Comparison of ENCODE assay signal across 8 cellular contexts in the genomic region with DNA sequence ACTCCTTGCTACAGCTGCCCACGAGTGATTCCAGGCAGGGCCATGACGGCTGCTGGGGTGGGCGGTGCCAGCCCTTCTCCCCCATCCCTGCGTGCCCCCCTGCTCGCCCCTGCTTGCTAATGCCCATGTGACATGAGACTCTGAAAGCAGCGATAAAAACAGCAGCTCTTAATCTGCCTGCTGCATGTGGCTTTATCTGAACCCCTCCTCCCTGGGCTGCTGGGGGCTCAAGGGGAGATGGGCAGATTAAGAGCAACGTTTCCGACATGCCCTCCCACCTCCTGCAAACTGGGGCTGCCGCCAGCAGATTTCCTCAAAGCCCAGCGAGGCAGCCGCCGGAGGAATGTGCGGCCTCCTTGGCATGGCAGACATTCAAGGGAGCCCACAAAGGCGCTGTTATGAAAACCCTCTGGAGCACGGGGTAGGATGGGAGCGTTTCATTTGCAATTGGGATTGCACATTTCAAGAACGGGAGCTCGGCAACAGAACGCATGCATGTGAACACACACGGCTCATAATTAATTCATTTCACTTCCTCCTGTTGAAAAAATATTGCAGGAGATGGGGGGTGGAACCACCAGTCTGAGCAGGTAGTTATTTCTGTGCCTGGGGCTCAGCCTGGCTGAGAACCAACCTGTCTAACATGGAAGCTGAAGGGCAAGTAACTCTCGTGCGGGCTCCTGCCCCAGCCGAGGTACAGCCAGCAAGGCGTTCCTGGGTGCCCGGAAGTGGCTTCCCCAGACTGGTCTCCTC.
DNase-seq lines count a peak whose midpoint lies in the region; ATAC-seq, FAIRE-seq and TF ChIP-seq lines count a peak whose summit lies in the region.

No MANE protein-coding gene starts in this region.

- 33% methylated on average over 25 of the region's 25 CpGs for WGBS in smooth muscle cell (ENCODE audit: low lambda C conversion rate)

- intact Hi-C loops in ascending aorta (cut with DNase I): no loop called here

- H3F3A ChIP-seq in Loucy (ENCODE audit: low read depth) (no peaks in the 10 kb centered on the region), smooth muscle cell (ENCODE audit: low read depth) (no peaks in the 10 kb centered on the region)

- ATAC-seq in HG03045 (IDR thresholded peaks at IDR 0.05; ENCODE audit: unreplicated experiment): no peak

- H3K4me1 Mint-ChIP-seq in astrocyte (ENCODE audit: low read depth, unreplicated experiment) (peaks cover 8% of the 10 kb centered on the region), immature natural killer cell (peaks cover 13 to 16% of the 10 kb centered on the region in 2 donors)

- H3K9me3 ChIP-seq in Loucy (ENCODE audit: insufficient read depth, low read depth, low read length) (no peaks in the 10 kb centered on the region), astrocyte (ENCODE audit: insufficient read depth, low read depth, low read length) (no peaks in the 10 kb centered on the region), smooth muscle cell (replicated peaks; ENCODE audit: low read depth) (no peaks in the 10 kb centered on the region), ascending aorta (no peaks in the 10 kb centered on the region)

- FAIRE-seq in astrocyte (lab: Jason Lieb, UNC): no peak

- no peak overlapping the region for H3K27ac Mint-ChIP-seq in astrocyte (ENCODE audit: unreplicated experiment)
- H3K27ac Mint-ChIP-seq in immature natural killer cell: no peak overlapping the region

- H3K4me3 ChIP-seq in Loucy (ENCODE audit: low read length, poor library complexity, severe bottlenecking) (peak overlapping the region; percentile 74), astrocyte (ENCODE audit: insufficient read depth, low read depth, low read length) (peak overlapping the region; percentile 20), smooth muscle cell (peak overlapping the region; percentile 23), ascending aorta (peak overlapping the region in 1 of 2 donors; percentile 29)

- 0 out of 2 replicates have a peak, but pooled peaks cover 8% of the 10 kb centered on the region for H3K79me2 ChIP-seq in Loucy (ENCODE audit: insufficient read depth, low read length)
- H3K79me2 ChIP-seq in astrocyte (ENCODE audit: insufficient read depth, low read length): no peaks in the 10 kb centered on the region
- no peaks in the 10 kb centered on the region for H3K79me2 ChIP-seq in smooth muscle cell (ENCODE audit: low read depth)

- H3K9me3 Mint-ChIP-seq in astrocyte (ENCODE audit: unreplicated experiment) (no peaks in the 10 kb centered on the region), immature natural killer cell (no peaks in the 10 kb centered on the region)

- H3K4me2 ChIP-seq in Loucy (ENCODE audit: low read depth, low read length, poor library complexity, severe bottlenecking): peak overlapping the region; percentile 80
- peak overlapping the region; percentile 79 for H3K4me2 ChIP-seq in astrocyte (ENCODE audit: low read length)
- peak overlapping the region; percentile 79 for H3K4me2 ChIP-seq in smooth muscle cell

- H3K9ac ChIP-seq in Loucy (ENCODE audit: low read depth, low read length, poor library complexity, severe bottlenecking): peak overlapping the region; percentile 85
- H3K9ac ChIP-seq in astrocyte (ENCODE audit: low read length): no peak overlapping the region
- no peak overlapping the region for H3K9ac ChIP-seq in smooth muscle cell (ENCODE audit: low read depth)

- H3K36me3 ChIP-seq in Loucy (ENCODE audit: insufficient read depth, low read length) (no peaks in the 10 kb centered on the region), astrocyte (ENCODE audit: insufficient read depth, low read length) (no peaks in the 10 kb centered on the region), smooth muscle cell (ENCODE audit: low read depth) (no peaks in the 10 kb centered on the region), ascending aorta (no peaks in the 10 kb centered on the region)

- H4K20me1 ChIP-seq in Loucy (ENCODE audit: insufficient read depth, low read length, poor library complexity, severe bottlenecking) (no peaks in the 10 kb centered on the region), astrocyte (ENCODE audit: insufficient read depth, low read length) (peaks cover 3% of the 10 kb centered on the region), smooth muscle cell (ENCODE audit: low read depth) (no peaks in the 10 kb centered on the region)

- TF ChIP-seq CTCF in Loucy (conservative IDR thresholded peaks at IDR 0.05; ENCODE audit: low read length) (no peak), astrocyte (IDR thresholded peaks at IDR 0.05; ENCODE audit: insufficient read depth, low read depth, low read length) (no peak), smooth muscle cell (IDR thresholded peaks at IDR 0.05; ENCODE audit: borderline replicate concordance, insufficient read depth, poor library complexity, severe bottlenecking) (no peak), ascending aorta (IDR thresholded peaks at IDR 0.05) (no peak)

- H3K4me3 Mint-ChIP-seq in astrocyte (ENCODE audit: unreplicated experiment) (no peak overlapping the region), immature natural killer cell (peak overlapping the region; percentile 74 to 86 (median 80))

- no peak overlapping the region for H3K27ac ChIP-seq in astrocyte (ENCODE audit: low read depth, low read length)
- H3K27ac ChIP-seq in smooth muscle cell (ENCODE audit: low read depth): peak overlapping the region; percentile 31
- no peak overlapping the region for H3K27ac ChIP-seq in ascending aorta

- H3K36me3 Mint-ChIP-seq in astrocyte (ENCODE audit: low read depth, unreplicated experiment) (no peaks in the 10 kb centered on the region), immature natural killer cell (no peaks in the 10 kb centered on the region)

- H2AFZ ChIP-seq in Loucy (ENCODE audit: low read length) (peak overlapping the region; percentile 53; the same call in 1 of the 2 replicates), astrocyte (ENCODE audit: low read depth, low read length) (peak overlapping the region; percentile 63), smooth muscle cell (ENCODE audit: low read depth) (no peak overlapping the region)

- H3K27me3 ChIP-seq in Loucy (ENCODE audit: insufficient read depth, low read length, poor library complexity, severe bottlenecking): no peaks in the 10 kb centered on the region
- peaks cover 54% of the 10 kb centered on the region for H3K27me3 ChIP-seq in astrocyte (ENCODE audit: insufficient read depth, low read length)
- no peaks in the 10 kb centered on the region for H3K27me3 ChIP-seq in smooth muscle cell (ENCODE audit: low read depth)
- peaks cover 6% of the 10 kb centered on the region for H3K27me3 ChIP-seq in ascending aorta

- peaks cover 54% of the 10 kb centered on the region for H3K27me3 Mint-ChIP-seq in astrocyte (ENCODE audit: low read depth, unreplicated experiment)
- peaks cover 5 to 16% (median 7%) of the 10 kb centered on the region in 3 donors for H3K27me3 Mint-ChIP-seq in immature natural killer cell (ENCODE audit: low read depth in 3 of 3)

- H3K9me2 ChIP-seq in Loucy (replicated peaks; ENCODE audit: low read depth, low read length): no peaks in the 10 kb centered on the region

- DNase-seq in activated CD8-positive, alpha-beta memory T cell treated with anti-CD3 and anti-CD28 coated beads for 24 hours: peak; percentile 62
- no peak for DNase-seq in activated CD8-positive, alpha-beta memory T cell treated with anti-CD3 and anti-CD28 coated beads, Interleukin-2, amount 50 U/mL, for 48 hours
- DNase-seq in astrocyte (ENCODE audit: low read depth) (peak; percentile 82), immature natural killer cell (peak in 1 of 3 donors; percentile 11), smooth muscle cell (lab: John Stamatoyannopoulos, UW; ENCODE audit: unreplicated experiment) (peak; percentile 34), ascending aorta (ENCODE audit: low spot score in 2 of 2) (no peak)

- H3K4me1 ChIP-seq in Loucy (ENCODE audit: insufficient read depth, low read length, poor library complexity, severe bottlenecking) (peaks cover 45% of the 10 kb centered on the region), astrocyte (ENCODE audit: insufficient read depth, low read length) (peaks cover 15% of the 10 kb centered on the region), smooth muscle cell (ENCODE audit: low read depth) (peaks cover 9% of the 10 kb centered on the region), ascending aorta (peaks cover 0 to 8% of the 10 kb centered on the region in 2 donors)

Comparison
In these comparisons a context has a peak if more than half of its experiments do, and no peak if none do; other contexts are left out.
1. DNase-seq: peak in activated CD8-positive, alpha-beta memory T cell treated with anti-CD3 and anti-CD28 coated beads for 24 hours (single experiment), astrocyte (single experiment) and smooth muscle cell (single experiment); none in activated CD8-positive, alpha-beta memory T cell treated with anti-CD3 and anti-CD28 coated beads, Interleukin-2, amount 50 U/mL, for 48 hours (single experiment) and ascending aorta (0 of 2).
2. Peak in every context shown above with its lines, with median percentiles within 50 percentile points of each other: H3K4me2 ChIP-seq.